Comparison of ENCODE assay signal across 14 cellular contexts in the genomic region with DNA sequence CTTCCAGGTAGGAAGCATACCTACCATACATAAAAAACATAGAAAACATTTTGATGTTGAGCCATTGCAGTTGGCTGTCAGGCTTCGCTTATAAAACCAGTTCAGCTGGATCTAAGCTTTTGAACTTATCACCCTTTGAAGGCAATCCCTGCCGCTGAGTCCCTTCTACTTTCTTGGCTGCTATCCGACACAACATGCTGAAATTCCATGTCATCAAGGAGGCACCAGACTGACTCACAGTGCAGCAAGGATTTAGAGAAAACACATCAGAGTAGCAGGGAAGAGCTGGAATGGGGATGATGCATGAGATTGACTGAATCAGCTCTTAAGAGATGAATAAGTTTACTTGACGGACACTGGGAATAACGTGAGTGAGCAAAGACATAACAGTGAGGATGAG.
DNase-seq lines count a peak whose midpoint lies in the region; ATAC-seq, FAIRE-seq and TF ChIP-seq lines count a peak whose summit lies in the region.
"Had no signal": no experiment of that assay in that cellular context is flagged by ENCODE, and none has a peak within 500 bp of the region (broad histone marks: within the 10 kb centered on the region; RNA-seq: fewer than 3 reads in every experiment).

No MANE protein-coding gene starts in this region.

- H3K4me1 ChIP-seq in right atrium auricular region, result no peaks in the 10 kb centered on the region

- peak; percentile 44 for FAIRE-seq in GM19239 (lab: Jason Lieb, UNC)
- FAIRE-seq: D721Med had no signal

- no peaks in the 10 kb centered on the region for H3K36me3 ChIP-seq in right atrium auricular region

- DNase-seq in GM19239 (ENCODE audit: insufficient read length, low spot score), result no peak
- DNase-seq in T1000 (lab: John Stamatoyannopoulos, UW), result peak; percentile 25
- peak; percentile 75 for DNase-seq in fibroblast of the conjunctiva (ENCODE audit: low read depth)
- peak; percentile 89 for DNase-seq in retinal pigment epithelial cell (ENCODE audit: low read depth)
- DNase-seq in hypothalamus (lab: John Stamatoyannopoulos, UW), result no peak
- DNase-seq in right atrium auricular region (ENCODE audit: low spot score), result no peak
- DNase-seq: dermis blood vessel endothelial cell; NCI-H2107; nephron progenitor cell; stimulated activated CD4-positive, alpha-beta T cell treated with anti-CD3 and anti-CD28 coated beads, Interleukin-2, amount 100 ng/mL, for 48 hours had no signal

- no peak for ATAC-seq in GM18870 (IDR thresholded peaks at IDR 0.05; ENCODE audit: unreplicated experiment)
- ATAC-seq in GM18909 (IDR thresholded peaks at IDR 0.05; ENCODE audit: poor library complexity, unreplicated experiment), result no peak
- ATAC-seq: Panc1 had no signal

- no peak overlapping the region for H3K27ac ChIP-seq in right atrium auricular region

- no peaks in the 10 kb centered on the region for H3K27me3 ChIP-seq in right atrium auricular region

- no peak for TF ChIP-seq CTCF in retinal pigment epithelial cell (conservative IDR thresholded peaks at IDR 0.05; ENCODE audit: low read depth, low read length)
- no peak for TF ChIP-seq CTCF in right atrium auricular region (IDR thresholded peaks at IDR 0.05)

- H3K4me3 ChIP-seq in retinal pigment epithelial cell (ENCODE audit: low read length) (no peak overlapping the region), right atrium auricular region (no peak overlapping the region)

- H3K9me3 ChIP-seq in right atrium auricular region, result no peaks in the 10 kb centered on the region

Comparison
In these comparisons a context has a peak if more than half of its experiments do, and no peak if none do; other contexts are left out.
1. DNase-seq: peak in T1000 (single experiment), fibroblast of the conjunctiva (single experiment) and retinal pigment epithelial cell (single experiment); none in GM19239 (single experiment), hypothalamus (0 of 51) and right atrium auricular region (single experiment).